ENCODE assay signal across 8 cellular contexts in genomic region chr12:68451261-68452091, GRCh38.
DNase-seq lines count a peak whose midpoint lies in the region; TF ChIP-seq lines count a peak whose summit lies in the region.

No MANE protein-coding gene starts in this region.

- H3K36me3 Mint-ChIP-seq in HFFc6 (ENCODE audit: low read depth): no peaks in the 10 kb centered on the region
- H3K36me3 Mint-ChIP-seq in activated T-helper 2 cell treated with anti-CD3 and anti-CD28 coated beads, Interferon-gamma antibody, Interleukin-2, Interleukin-4, amounts not matched to agents 10 μg/mL and 5 μg/mL and 100 μg/mL, durations not matched to agents 14 hours and 24 hours and 36 hours (ENCODE audit: low read depth): no peaks in the 10 kb centered on the region

- H3K27me3 Mint-ChIP-seq in HFFc6 (ENCODE audit: insufficient read depth): peaks cover 3% of the 10 kb centered on the region; the same call in 1 of the 2 replicates
- H3K27me3 Mint-ChIP-seq in activated T-helper 2 cell treated with anti-CD3 and anti-CD28 coated beads, Interferon-gamma antibody, Interleukin-2, Interleukin-4, amounts not matched to agents 10 μg/mL and 5 μg/mL and 100 μg/mL, durations not matched to agents 14 hours and 24 hours and 36 hours (ENCODE audit: low read depth): no peaks in the 10 kb centered on the region

- DNase-seq in NCI-H345 (lab: John Stamatoyannopoulos, UW): peak; percentile 26
- DNase-seq in NCI-H345 treated with DMSO at 0.1 percent for 48 hours (lab: John Stamatoyannopoulos, UW; ENCODE audit: unreplicated experiment): no peak
- DNase-seq in HFFc6: peak; percentile 73
- peak; percentile 8 for DNase-seq in NCI-H1092 (lab: John Stamatoyannopoulos, UW)
- DNase-seq in activated T-helper 2 cell treated with anti-CD3 and anti-CD28 coated beads, Interferon-gamma antibody, Interleukin-2, Interleukin-4, amounts not matched to agents 10 μg/mL and 5 μg/mL and 100 μg/mL, durations not matched to agents 14 hours and 24 hours and 36 hours (ENCODE audit: low spot score): peak; percentile 55
- peak; percentile 18 for DNase-seq in hepatic stellate cell (ENCODE audit: low spot score)
- peak; percentile 57 for DNase-seq in stimulated activated CD4-positive, alpha-beta T cell treated with anti-CD3 and anti-CD28 coated beads, Interleukin-4, amount 100 ng/mL, for 24 hours
- DNase-seq in NCI-H526 (lab: John Stamatoyannopoulos, UW): no peak

- H3K9me3 Mint-ChIP-seq in HFFc6: no peaks in the 10 kb centered on the region
- peaks cover 3% of the 10 kb centered on the region for H3K9me3 Mint-ChIP-seq in activated T-helper 2 cell treated with anti-CD3 and anti-CD28 coated beads, Interferon-gamma antibody, Interleukin-2, Interleukin-4, amounts not matched to agents 10 μg/mL and 5 μg/mL and 100 μg/mL, durations not matched to agents 14 hours and 24 hours and 36 hours

- no peak for TF ChIP-seq CTCF in HFFc6 (IDR thresholded peaks at IDR 0.05)

- peaks cover 27% of the 10 kb centered on the region for H3K4me1 Mint-ChIP-seq in HFFc6 (ENCODE audit: low read depth)
- H3K4me1 Mint-ChIP-seq in activated T-helper 2 cell treated with anti-CD3 and anti-CD28 coated beads, Interferon-gamma antibody, Interleukin-2, Interleukin-4, amounts not matched to agents 10 μg/mL and 5 μg/mL and 100 μg/mL, durations not matched to agents 14 hours and 24 hours and 36 hours (ENCODE audit: low read depth): peaks cover 78% of the 10 kb centered on the region

- intact Hi-C loops in activated T-helper 2 cell treated with anti-CD3 and anti-CD28 coated beads, Interferon-gamma antibody, Interleukin-2, Interleukin-4, amounts not matched to agents 10 μg/mL and 5 μg/mL and 100 μg/mL, durations not matched to agents 14 hours and 24 hours and 36 hours (cut with micrococcal nuclease): loop anchor here (1.0 to 5.0 kb wide), 12 partner anchors 30 to 753 kb away; partner anchors contain the start of genes NUP107, RAP1B and SLC35E3

- H3K4me3 Mint-ChIP-seq in HFFc6: peak overlapping the region; percentile 54; the same call in 1 of the 2 replicates
- H3K4me3 Mint-ChIP-seq in activated T-helper 2 cell treated with anti-CD3 and anti-CD28 coated beads, Interferon-gamma antibody, Interleukin-2, Interleukin-4, amounts not matched to agents 10 μg/mL and 5 μg/mL and 100 μg/mL, durations not matched to agents 14 hours and 24 hours and 36 hours (ENCODE audit: low read depth): peak overlapping the region; percentile 43

- H3K27ac Mint-ChIP-seq in HFFc6: peak overlapping the region; percentile 47
- peak overlapping the region; percentile 95 for H3K27ac Mint-ChIP-seq in activated T-helper 2 cell treated with anti-CD3 and anti-CD28 coated beads, Interferon-gamma antibody, Interleukin-2, Interleukin-4, amounts not matched to agents 10 μg/mL and 5 μg/mL and 100 μg/mL, durations not matched to agents 14 hours and 24 hours and 36 hours

Comparison
In these comparisons a context has a peak if more than half of its experiments do, and no peak if none do; other contexts are left out.
1. DNase-seq: peak in NCI-H345 (single experiment), HFFc6 (single experiment), NCI-H1092 (single experiment), activated T-helper 2 cell treated with anti-CD3 and anti-CD28 coated beads, Interferon-gamma antibody, Interleukin-2, Interleukin-4, amounts not matched to agents 10 μg/mL and 5 μg/mL and 100 μg/mL, durations not matched to agents 14 hours and 24 hours and 36 hours (single experiment), hepatic stellate cell (single experiment) and stimulated activated CD4-positive, alpha-beta T cell treated with anti-CD3 and anti-CD28 coated beads, Interleukin-4, amount 100 ng/mL, for 24 hours (single experiment); none in NCI-H345 treated with DMSO at 0.1 percent for 48 hours (single experiment) and NCI-H526 (0 of 2).